In the genomic region with DNA sequence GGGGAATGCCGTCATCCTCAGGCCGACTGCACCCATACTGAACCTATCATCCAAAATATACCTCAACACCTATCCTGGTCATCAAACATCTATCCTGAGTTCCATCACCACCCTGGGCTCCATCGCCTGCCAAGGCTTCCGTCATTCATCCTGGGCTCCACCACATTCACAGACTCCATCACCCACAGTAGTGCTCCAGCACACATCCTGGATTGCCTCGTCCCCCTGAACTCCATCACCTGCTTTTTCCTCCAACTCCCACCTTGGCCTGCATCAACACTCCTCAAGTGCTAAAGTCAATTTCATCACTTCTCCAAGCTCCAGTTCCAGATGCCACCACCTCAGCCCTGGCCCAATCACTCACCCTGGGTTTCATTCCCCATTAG, we compare ENCODE assay signal across 1 cellular context.
TF ChIP-seq lines count a peak whose summit lies in the region.

No MANE protein-coding gene starts in this region.

TF ChIP-seq in WTC11, 78 proteins besides CTCF, POLR2A, EP300 and RAD21 (continued from another document):
- TF ChIP-seq, protein P1, sequence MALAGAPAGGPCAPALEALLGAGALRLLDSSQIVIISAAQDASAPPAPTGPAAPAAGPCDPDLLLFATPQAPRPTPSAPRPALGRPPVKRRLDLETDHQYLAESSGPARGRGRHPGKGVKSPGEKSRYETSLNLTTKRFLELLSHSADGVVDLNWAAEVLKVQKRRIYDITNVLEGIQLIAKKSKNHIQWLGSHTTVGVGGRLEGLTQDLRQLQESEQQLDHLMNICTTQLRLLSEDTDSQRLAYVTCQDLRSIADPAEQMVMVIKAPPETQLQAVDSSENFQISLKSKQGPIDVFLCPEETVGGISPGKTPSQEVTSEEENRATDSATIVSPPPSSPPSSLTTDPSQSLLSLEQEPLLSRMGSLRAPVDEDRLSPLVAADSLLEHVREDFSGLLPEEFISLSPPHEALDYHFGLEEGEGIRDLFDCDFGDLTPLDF (CRISPR knock-in tag; IDR thresholded peaks at IDR 0.05): no peak
- TF ChIP-seq, protein P2, sequence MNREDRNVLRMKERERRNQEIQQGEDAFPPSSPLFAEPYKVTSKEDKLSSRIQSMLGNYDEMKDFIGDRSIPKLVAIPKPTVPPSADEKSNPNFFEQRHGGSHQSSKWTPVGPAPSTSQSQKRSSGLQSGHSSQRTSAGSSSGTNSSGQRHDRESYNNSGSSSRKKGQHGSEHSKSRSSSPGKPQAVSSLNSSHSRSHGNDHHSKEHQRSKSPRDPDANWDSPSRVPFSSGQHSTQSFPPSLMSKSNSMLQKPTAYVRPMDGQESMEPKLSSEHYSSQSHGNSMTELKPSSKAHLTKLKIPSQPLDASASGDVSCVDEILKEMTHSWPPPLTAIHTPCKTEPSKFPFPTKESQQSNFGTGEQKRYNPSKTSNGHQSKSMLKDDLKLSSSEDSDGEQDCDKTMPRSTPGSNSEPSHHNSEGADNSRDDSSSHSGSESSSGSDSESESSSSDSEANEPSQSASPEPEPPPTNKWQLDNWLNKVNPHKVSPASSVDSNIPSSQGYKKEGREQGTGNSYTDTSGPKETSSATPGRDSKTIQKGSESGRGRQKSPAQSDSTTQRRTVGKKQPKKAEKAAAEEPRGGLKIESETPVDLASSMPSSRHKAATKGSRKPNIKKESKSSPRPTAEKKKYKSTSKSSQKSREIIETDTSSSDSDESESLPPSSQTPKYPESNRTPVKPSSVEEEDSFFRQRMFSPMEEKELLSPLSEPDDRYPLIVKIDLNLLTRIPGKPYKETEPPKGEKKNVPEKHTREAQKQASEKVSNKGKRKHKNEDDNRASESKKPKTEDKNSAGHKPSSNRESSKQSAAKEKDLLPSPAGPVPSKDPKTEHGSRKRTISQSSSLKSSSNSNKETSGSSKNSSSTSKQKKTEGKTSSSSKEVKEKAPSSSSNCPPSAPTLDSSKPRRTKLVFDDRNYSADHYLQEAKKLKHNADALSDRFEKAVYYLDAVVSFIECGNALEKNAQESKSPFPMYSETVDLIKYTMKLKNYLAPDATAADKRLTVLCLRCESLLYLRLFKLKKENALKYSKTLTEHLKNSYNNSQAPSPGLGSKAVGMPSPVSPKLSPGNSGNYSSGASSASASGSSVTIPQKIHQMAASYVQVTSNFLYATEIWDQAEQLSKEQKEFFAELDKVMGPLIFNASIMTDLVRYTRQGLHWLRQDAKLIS (CRISPR knock-in tag; IDR thresholded peaks at IDR 0.05; ENCODE audit: borderline replicate concordance): no peak
- TF ChIP-seq, protein P3, sequence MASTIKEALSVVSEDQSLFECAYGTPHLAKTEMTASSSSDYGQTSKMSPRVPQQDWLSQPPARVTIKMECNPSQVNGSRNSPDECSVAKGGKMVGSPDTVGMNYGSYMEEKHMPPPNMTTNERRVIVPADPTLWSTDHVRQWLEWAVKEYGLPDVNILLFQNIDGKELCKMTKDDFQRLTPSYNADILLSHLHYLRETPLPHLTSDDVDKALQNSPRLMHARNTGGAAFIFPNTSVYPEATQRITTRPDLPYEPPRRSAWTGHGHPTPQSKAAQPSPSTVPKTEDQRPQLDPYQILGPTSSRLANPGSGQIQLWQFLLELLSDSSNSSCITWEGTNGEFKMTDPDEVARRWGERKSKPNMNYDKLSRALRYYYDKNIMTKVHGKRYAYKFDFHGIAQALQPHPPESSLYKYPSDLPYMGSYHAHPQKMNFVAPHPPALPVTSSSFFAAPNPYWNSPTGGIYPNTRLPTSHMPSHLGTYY (CRISPR knock-in tag; IDR thresholded peaks at IDR 0.05): no peak
- no peak for TF ChIP-seq ZNF416 (CRISPR knock-in tag; IDR thresholded peaks at IDR 0.05)
- TF ChIP-seq TCF7 (CRISPR knock-in tag; IDR thresholded peaks at IDR 0.05; ENCODE audit: low read depth): no peak
- no peak for TF ChIP-seq NR1H2 (CRISPR knock-in tag; IDR thresholded peaks at IDR 0.05)
- TF ChIP-seq ZNF423 (CRISPR knock-in tag; IDR thresholded peaks at IDR 0.05): no peak
- no peak for TF ChIP-seq ZNF317 (CRISPR knock-in tag; IDR thresholded peaks at IDR 0.05; ENCODE audit: borderline replicate concordance, low read depth)
- no peak for TF ChIP-seq HMGA2 (CRISPR knock-in tag; IDR thresholded peaks at IDR 0.05)
- TF ChIP-seq, protein P4, sequence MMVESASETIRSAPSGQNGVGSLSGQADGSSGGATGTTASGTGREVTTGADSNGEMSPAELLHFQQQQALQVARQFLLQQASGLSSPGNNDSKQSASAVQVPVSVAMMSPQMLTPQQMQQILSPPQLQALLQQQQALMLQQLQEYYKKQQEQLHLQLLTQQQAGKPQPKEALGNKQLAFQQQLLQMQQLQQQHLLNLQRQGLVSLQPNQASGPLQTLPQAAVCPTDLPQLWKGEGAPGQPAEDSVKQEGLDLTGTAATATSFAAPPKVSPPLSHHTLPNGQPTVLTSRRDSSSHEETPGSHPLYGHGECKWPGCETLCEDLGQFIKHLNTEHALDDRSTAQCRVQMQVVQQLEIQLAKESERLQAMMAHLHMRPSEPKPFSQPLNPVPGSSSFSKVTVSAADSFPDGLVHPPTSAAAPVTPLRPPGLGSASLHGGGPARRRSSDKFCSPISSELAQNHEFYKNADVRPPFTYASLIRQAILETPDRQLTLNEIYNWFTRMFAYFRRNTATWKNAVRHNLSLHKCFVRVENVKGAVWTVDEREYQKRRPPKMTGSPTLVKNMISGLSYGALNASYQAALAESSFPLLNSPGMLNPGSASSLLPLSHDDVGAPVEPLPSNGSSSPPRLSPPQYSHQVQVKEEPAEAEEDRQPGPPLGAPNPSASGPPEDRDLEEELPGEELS (CRISPR knock-in tag; IDR thresholded peaks at IDR 0.05): no peak
- TF ChIP-seq, protein P5, sequence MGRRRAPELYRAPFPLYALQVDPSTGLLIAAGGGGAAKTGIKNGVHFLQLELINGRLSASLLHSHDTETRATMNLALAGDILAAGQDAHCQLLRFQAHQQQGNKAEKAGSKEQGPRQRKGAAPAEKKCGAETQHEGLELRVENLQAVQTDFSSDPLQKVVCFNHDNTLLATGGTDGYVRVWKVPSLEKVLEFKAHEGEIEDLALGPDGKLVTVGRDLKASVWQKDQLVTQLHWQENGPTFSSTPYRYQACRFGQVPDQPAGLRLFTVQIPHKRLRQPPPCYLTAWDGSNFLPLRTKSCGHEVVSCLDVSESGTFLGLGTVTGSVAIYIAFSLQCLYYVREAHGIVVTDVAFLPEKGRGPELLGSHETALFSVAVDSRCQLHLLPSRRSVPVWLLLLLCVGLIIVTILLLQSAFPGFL (CRISPR knock-in tag; IDR thresholded peaks at IDR 0.05; ENCODE audit: borderline replicate concordance): no peak
- no peak for TF ChIP-seq RELA (CRISPR knock-in tag; IDR thresholded peaks at IDR 0.05; ENCODE audit: borderline replicate concordance)
- no peak for TF ChIP-seq ZNF396 (CRISPR knock-in tag; IDR thresholded peaks at IDR 0.05; ENCODE audit: borderline replicate concordance)
- no peak for TF ChIP-seq ZNF671 (CRISPR knock-in tag; IDR thresholded peaks at IDR 0.05)
- TF ChIP-seq, protein P6, sequence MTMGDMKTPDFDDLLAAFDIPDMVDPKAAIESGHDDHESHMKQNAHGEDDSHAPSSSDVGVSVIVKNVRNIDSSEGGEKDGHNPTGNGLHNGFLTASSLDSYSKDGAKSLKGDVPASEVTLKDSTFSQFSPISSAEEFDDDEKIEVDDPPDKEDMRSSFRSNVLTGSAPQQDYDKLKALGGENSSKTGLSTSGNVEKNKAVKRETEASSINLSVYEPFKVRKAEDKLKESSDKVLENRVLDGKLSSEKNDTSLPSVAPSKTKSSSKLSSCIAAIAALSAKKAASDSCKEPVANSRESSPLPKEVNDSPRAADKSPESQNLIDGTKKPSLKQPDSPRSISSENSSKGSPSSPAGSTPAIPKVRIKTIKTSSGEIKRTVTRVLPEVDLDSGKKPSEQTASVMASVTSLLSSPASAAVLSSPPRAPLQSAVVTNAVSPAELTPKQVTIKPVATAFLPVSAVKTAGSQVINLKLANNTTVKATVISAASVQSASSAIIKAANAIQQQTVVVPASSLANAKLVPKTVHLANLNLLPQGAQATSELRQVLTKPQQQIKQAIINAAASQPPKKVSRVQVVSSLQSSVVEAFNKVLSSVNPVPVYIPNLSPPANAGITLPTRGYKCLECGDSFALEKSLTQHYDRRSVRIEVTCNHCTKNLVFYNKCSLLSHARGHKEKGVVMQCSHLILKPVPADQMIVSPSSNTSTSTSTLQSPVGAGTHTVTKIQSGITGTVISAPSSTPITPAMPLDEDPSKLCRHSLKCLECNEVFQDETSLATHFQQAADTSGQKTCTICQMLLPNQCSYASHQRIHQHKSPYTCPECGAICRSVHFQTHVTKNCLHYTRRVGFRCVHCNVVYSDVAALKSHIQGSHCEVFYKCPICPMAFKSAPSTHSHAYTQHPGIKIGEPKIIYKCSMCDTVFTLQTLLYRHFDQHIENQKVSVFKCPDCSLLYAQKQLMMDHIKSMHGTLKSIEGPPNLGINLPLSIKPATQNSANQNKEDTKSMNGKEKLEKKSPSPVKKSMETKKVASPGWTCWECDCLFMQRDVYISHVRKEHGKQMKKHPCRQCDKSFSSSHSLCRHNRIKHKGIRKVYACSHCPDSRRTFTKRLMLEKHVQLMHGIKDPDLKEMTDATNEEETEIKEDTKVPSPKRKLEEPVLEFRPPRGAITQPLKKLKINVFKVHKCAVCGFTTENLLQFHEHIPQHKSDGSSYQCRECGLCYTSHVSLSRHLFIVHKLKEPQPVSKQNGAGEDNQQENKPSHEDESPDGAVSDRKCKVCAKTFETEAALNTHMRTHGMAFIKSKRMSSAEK (CRISPR knock-in tag; IDR thresholded peaks at IDR 0.05; ENCODE audit: borderline replicate concordance): no peak
- TF ChIP-seq, protein P7, sequence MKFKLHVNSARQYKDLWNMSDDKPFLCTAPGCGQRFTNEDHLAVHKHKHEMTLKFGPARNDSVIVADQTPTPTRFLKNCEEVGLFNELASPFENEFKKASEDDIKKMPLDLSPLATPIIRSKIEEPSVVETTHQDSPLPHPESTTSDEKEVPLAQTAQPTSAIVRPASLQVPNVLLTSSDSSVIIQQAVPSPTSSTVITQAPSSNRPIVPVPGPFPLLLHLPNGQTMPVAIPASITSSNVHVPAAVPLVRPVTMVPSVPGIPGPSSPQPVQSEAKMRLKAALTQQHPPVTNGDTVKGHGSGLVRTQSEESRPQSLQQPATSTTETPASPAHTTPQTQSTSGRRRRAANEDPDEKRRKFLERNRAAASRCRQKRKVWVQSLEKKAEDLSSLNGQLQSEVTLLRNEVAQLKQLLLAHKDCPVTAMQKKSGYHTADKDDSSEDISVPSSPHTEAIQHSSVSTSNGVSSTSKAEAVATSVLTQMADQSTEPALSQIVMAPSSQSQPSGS (CRISPR knock-in tag; IDR thresholded peaks at IDR 0.05; ENCODE audit: borderline replicate concordance, low read depth): no peak
- TF ChIP-seq NFATC4 (CRISPR knock-in tag; IDR thresholded peaks at IDR 0.05): no peak
- TF ChIP-seq, protein P8, sequence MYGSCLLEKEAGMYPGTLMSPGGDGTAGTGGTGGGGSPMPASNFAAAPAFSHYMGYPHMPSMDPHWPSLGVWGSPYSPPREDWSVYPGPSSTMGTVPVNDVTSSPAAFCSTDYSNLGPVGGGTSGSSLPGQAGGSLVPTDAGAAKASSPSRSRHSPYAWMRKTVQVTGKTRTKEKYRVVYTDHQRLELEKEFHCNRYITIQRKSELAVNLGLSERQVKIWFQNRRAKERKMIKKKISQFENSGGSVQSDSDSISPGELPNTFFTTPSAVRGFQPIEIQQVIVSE (CRISPR knock-in tag; IDR thresholded peaks at IDR 0.05; ENCODE audit: borderline replicate concordance): no peak
